Comparison of ENCODE assay signal across 17 cellular contexts in genomic region chr16:10205688-10206087, GRCh38.
"Had no signal": no experiment of that assay in that cellular context is flagged by ENCODE, and none has a peak within 500 bp of the region (broad histone marks: within the 10 kb centered on the region; RNA-seq: fewer than 3 reads in every experiment).

No MANE protein-coding gene starts in this region.

- H3K4me1 ChIP-seq: heart left ventricle, left ventricle myocardium inferior, psoas muscle, spleen, upper lobe of right lung had no signal

- H3K36me3 ChIP-seq: heart left ventricle, left ventricle myocardium inferior, spleen, upper lobe of right lung had no signal

- FAIRE-seq: astrocyte, colon, islet of Langerhans had no signal

- H3K27me3 ChIP-seq: testis, upper lobe of right lung had no signal

- DNase-seq: activated CD4-positive, alpha-beta memory T cell treated with anti-CD3 and anti-CD28 coated beads, Interleukin-2, amount 10 ng/mL, durations not matched to agents 7 days and 5 days; activated naive CD8-positive, alpha-beta T cell treated with anti-CD3 and anti-CD28 coated beads, Interleukin-2, amount 50 U/mL, for 24 hours; activated T-cell treated with anti-CD3 and anti-CD28 coated beads, Interleukin-2, amount 50 U/mL, for 72 hours; foreskin melanocyte; heart left ventricle; left ventricle myocardium inferior; mesendoderm; psoas muscle; spleen; stimulated activated CD8-positive, alpha-beta memory T cell treated with anti-CD3 and anti-CD28 coated beads, Interleukin-4, amount 100 ng/mL, for 48 hours; upper lobe of right lung had no signal

- H3K9me3 ChIP-seq: testis, upper lobe of right lung had no signal

- ATAC-seq: activated naive CD8-positive, alpha-beta T cell treated with anti-CD3 and anti-CD28 coated beads, Interleukin-2, amount 50 U/mL, for 24 hours; heart left ventricle; psoas muscle; sciatic nerve; upper lobe of right lung had no signal

- H3K27ac ChIP-seq: heart left ventricle, left ventricle myocardium inferior, psoas muscle, spleen, upper lobe of right lung, VCaP had no signal

- H3K4me3 ChIP-seq: heart left ventricle, left ventricle myocardium inferior, psoas muscle, spleen, testis, upper lobe of right lung had no signal
